16 cellular contexts compared by ENCODE assay signal in genomic region chr16:1762879-1763520, GRCh38.
"Had no signal": no experiment of that assay in that cellular context is flagged by ENCODE, and none has a peak within 500 bp of the region (broad histone marks: within the 10 kb centered on the region; RNA-seq: fewer than 3 reads in every experiment).

No MANE protein-coding gene starts in this region.

- H3K27ac Mint-ChIP-seq: activated CD4-positive, alpha-beta T cell treated with anti-CD3 and anti-CD28 coated beads, Interleukin-2, amount 10 ng/mL, durations not matched to agents 7 days and 5 days; activated naive CD4-positive, alpha-beta T cell treated with anti-CD3 and anti-CD28 coated beads for 36 hours; activated T-helper 17 cell treated with anti-CD3 and anti-CD28 coated beads, Interleukin-2, amount 50 U/mL, for 72 hours; stimulated activated memory B cell treated with anti-CD40 and anti-IgM and Interleukin-4, amounts not matched to agents 10 μg/mL and 1 μg/mL and 100 μg/mL, for 72 hours; type B pancreatic cell had no signal

- H3K4me1 ChIP-seq: parathyroid adenoma had no signal

- FAIRE-seq: astrocyte, colon, keratinocyte had no signal

- H3K9ac ChIP-seq: parathyroid adenoma had no signal

- H3K4me3 ChIP-seq: gastroesophageal sphincter, smooth muscle cell had no signal

- H3K9me3 Mint-ChIP-seq: activated CD4-positive, alpha-beta T cell treated with anti-CD3 and anti-CD28 coated beads, Interleukin-2, amount 10 ng/mL, durations not matched to agents 7 days and 5 days; activated naive CD4-positive, alpha-beta T cell treated with anti-CD3 and anti-CD28 coated beads for 36 hours; activated T-helper 17 cell treated with anti-CD3 and anti-CD28 coated beads, Interleukin-2, amount 50 U/mL, for 72 hours; neural crest cell; stimulated activated memory B cell treated with anti-CD40 and anti-IgM and Interleukin-4, amounts not matched to agents 10 μg/mL and 1 μg/mL and 100 μg/mL, for 72 hours; type B pancreatic cell had no signal

- H3K79me2 ChIP-seq: parathyroid adenoma had no signal

- H3K4me2 ChIP-seq: smooth muscle cell had no signal

- H3K9me3 ChIP-seq: gastroesophageal sphincter had no signal

- H3K27me3 ChIP-seq: gastroesophageal sphincter had no signal

- H3K36me3 Mint-ChIP-seq: type B pancreatic cell had no signal

- H3K27ac ChIP-seq: parathyroid adenoma had no signal

- H3K4me3 Mint-ChIP-seq: activated CD4-positive, alpha-beta T cell treated with anti-CD3 and anti-CD28 coated beads, Interleukin-2, amount 10 ng/mL, durations not matched to agents 7 days and 5 days; activated naive CD4-positive, alpha-beta T cell treated with anti-CD3 and anti-CD28 coated beads for 36 hours; activated T-helper 17 cell treated with anti-CD3 and anti-CD28 coated beads, Interleukin-2, amount 50 U/mL, for 72 hours; neural crest cell; stimulated activated memory B cell treated with anti-CD40 and anti-IgM and Interleukin-4, amounts not matched to agents 10 μg/mL and 1 μg/mL and 100 μg/mL, for 72 hours; type B pancreatic cell had no signal

- H3K27me3 Mint-ChIP-seq: activated CD4-positive, alpha-beta T cell treated with anti-CD3 and anti-CD28 coated beads, Interleukin-2, amount 10 ng/mL, durations not matched to agents 7 days and 5 days; activated T-helper 17 cell treated with anti-CD3 and anti-CD28 coated beads, Interleukin-2, amount 50 U/mL, for 72 hours; stimulated activated memory B cell treated with anti-CD40 and anti-IgM and Interleukin-4, amounts not matched to agents 10 μg/mL and 1 μg/mL and 100 μg/mL, for 72 hours; type B pancreatic cell had no signal

- DNase-seq: activated CD4-positive, alpha-beta T cell treated with anti-CD3 and anti-CD28 coated beads, Interleukin-2, amount 10 ng/mL, durations not matched to agents 7 days and 5 days; activated CD4-positive, CD25-positive, alpha-beta regulatory T cell; activated CD8-positive, alpha-beta memory T cell treated with anti-CD3 and anti-CD28 coated beads for 24 hours; activated naive CD4-positive, alpha-beta T cell treated with anti-CD3 and anti-CD28 coated beads for 36 hours; effector CD4-positive, alpha-beta T cell had no signal

- H2AFZ ChIP-seq: parathyroid adenoma had no signal

- ATAC-seq: activated T-helper 17 cell treated with anti-CD3 and anti-CD28 coated beads, Interleukin-2, amount 50 U/mL, for 72 hours; right cardiac atrium had no signal

- H3K4me1 Mint-ChIP-seq: activated T-helper 17 cell treated with anti-CD3 and anti-CD28 coated beads, Interleukin-2, amount 50 U/mL, for 72 hours; neural crest cell had no signal
